9 cellular contexts compared by ENCODE assay signal in genomic region chr11:124865902-124866851, GRCh38. TPM values are rescaled to one million over a fixed set of nuclear protein-coding genes. Genes with fewer than 3 reads are reported as not detected.
DNase-seq lines count a peak whose midpoint lies in the region; ATAC-seq lines count a peak whose summit lies in the region.
"Had no signal": no experiment of that assay in that cellular context is flagged by ENCODE, and none has a peak within 500 bp of the region (broad histone marks: within the 10 kb centered on the region; RNA-seq: fewer than 3 reads in every experiment).

No MANE protein-coding gene starts in this region.

- no peaks in the 10 kb centered on the region for H3K36me3 ChIP-seq in trophoblast cell (ENCODE audit: control insufficient read depth in 1 of 2, insufficient read depth in 2 of 2, low read length in 2 of 2)

- no peak overlapping the region for H3K18ac ChIP-seq in trophoblast cell (ENCODE audit: low read length)

- peak overlapping the region; percentile 37 for H3K4me2 ChIP-seq in trophoblast cell (ENCODE audit: low read length)

- peak; percentile 51 for DNase-seq in NCI-H2227 (lab: John Stamatoyannopoulos, UW; ENCODE audit: unreplicated experiment)
- no peak for DNase-seq in NCI-H2227 treated with DMSO at 0.1 percent for 48 hours (lab: John Stamatoyannopoulos, UW)
- DNase-seq in NCI-H2171 (lab: John Stamatoyannopoulos, UW) = peak; percentile 7
- peak; percentile 21 for DNase-seq in activated T-helper 9 cell treated with anti-CD3 and anti-CD28 coated beads, Interleukin-2, amount 50 U/mL, for 16 hours (ENCODE audit: low read depth)
- peak; percentile 74 for DNase-seq in germinal center (ENCODE audit: low spot score)
- peak; percentile 23 to 70 for DNase-seq in trophoblast cell

- no peak overlapping the region for H2BK5ac ChIP-seq in trophoblast cell (ENCODE audit: low read depth, low read length, poor library complexity)

- no peak overlapping the region for H2BK12ac ChIP-seq in trophoblast cell (ENCODE audit: low read length)

- no peaks in the 10 kb centered on the region for H3K79me2 ChIP-seq in trophoblast cell (ENCODE audit: control insufficient read depth, insufficient read depth, low read length, poor library complexity)

- no peak overlapping the region for H4K8ac ChIP-seq in trophoblast cell (ENCODE audit: low read depth, low read length)

- ATAC-seq in GM19455 (IDR thresholded peaks at IDR 0.05; ENCODE audit: unreplicated experiment) (no peak), HG02588 (IDR thresholded peaks at IDR 0.05; ENCODE audit: unreplicated experiment) (no peak)

- no peak overlapping the region for H3K4me3 ChIP-seq in trophoblast cell (ENCODE audit: low read depth, low read length)

- no peak overlapping the region for H2AK5ac ChIP-seq in trophoblast cell (ENCODE audit: low read length)

- no peak overlapping the region for H3K9ac ChIP-seq in trophoblast cell (ENCODE audit: low read length)

- H3K4me1 ChIP-seq in trophoblast cell (ENCODE audit: control insufficient read depth in 1 of 2, insufficient read depth in 2 of 2, low read length in 2 of 2) = peaks cover 0 to 2% of the 10 kb centered on the region in 2 experiments

- H4K91ac ChIP-seq in trophoblast cell (ENCODE audit: low read depth, low read length) = no peak overlapping the region

- no peak overlapping the region for H4K12ac ChIP-seq in trophoblast cell (ENCODE audit: low read depth, low read length)

- H3K27ac ChIP-seq in trophoblast cell (ENCODE audit: low read depth, low read length) = no peak overlapping the region

- no peak overlapping the region for H3K4ac ChIP-seq in trophoblast cell (ENCODE audit: low read depth, low read length)

- no CpG with 5 or more reads among the region's 62 CpGs for WGBS in trophoblast cell (ENCODE audit: extremely low coverage, insufficient coverage, insufficient read length)

- no peak overlapping the region for H2AFZ ChIP-seq in trophoblast cell (ENCODE audit: insufficient read depth, low read length, poor library complexity)

- no peak overlapping the region for H3K14ac ChIP-seq in trophoblast cell (ENCODE audit: low read length)

- no peak overlapping the region for H2BK120ac ChIP-seq in trophoblast cell (ENCODE audit: insufficient read depth, low read length, poor library complexity)

- H3K9me3 ChIP-seq in trophoblast cell (ENCODE audit: insufficient read depth, low read depth, low read length) = peaks cover 15% of the 10 kb centered on the region

- H3K79me1 ChIP-seq in trophoblast cell (ENCODE audit: low read length) = no peaks in the 10 kb centered on the region

- no peak overlapping the region for H3K23ac ChIP-seq in trophoblast cell (ENCODE audit: low read length)

- peaks cover 81% of the 10 kb centered on the region for H3K27me3 ChIP-seq in trophoblast cell (ENCODE audit: insufficient read depth, low read length)

RNA-seq across cellular contexts. Expression of gene ROBO3, which starts 0.9 kb away (rescaled TPM):
- 3.2 TPM in 2 replicates for polyA plus RNA-seq in trophoblast cell (2013)

RNA-seq across cellular contexts. Expression of gene ROBO4, which starts 31.5 kb away (rescaled TPM):
- 0.03 and 0.06 TPM in 2 replicates for polyA plus RNA-seq in trophoblast cell (2013)

RNA-seq across cellular contexts. Expression of gene HEPN1, which starts 52.9 kb away (rescaled TPM):
- not detected in 2 replicates for polyA plus RNA-seq in trophoblast cell (2013)
- polyA plus RNA-seq: esophagus had no signal
